Comparison of ENCODE assay signal across 1 cellular context in genomic region chr9:128254855-128255759, GRCh38.
TF ChIP-seq lines count a peak whose summit lies in the region.

No MANE protein-coding gene starts in this region.

TF ChIP-seq in GM12878, 131 proteins besides CTCF, POLR2A, EP300 and RAD21 (continued from another document and continues in another):
- TF ChIP-seq KLF5 (IDR thresholded peaks at IDR 0.05; ENCODE audit: partially characterized antibody) (no peak), ZNF24 (IDR thresholded peaks at IDR 0.05) (no peak), YBX1 (IDR thresholded peaks at IDR 0.05) (no peak), RFX5 (IDR thresholded peaks at IDR 0.05; ENCODE audit: low read depth, low read length) (no peak), BACH1 (IDR thresholded peaks at IDR 0.05; ENCODE audit: borderline replicate concordance) (0 out of 2 replicates have a peak, but pooled peaks have one; percentile 25), PAX5 (IDR thresholded peaks at IDR 0.05; ENCODE audit: borderline replicate concordance, low read depth, low read length) (no peak), NR2C1 (IDR thresholded peaks at IDR 0.05) (no peak), HSF1 (IDR thresholded peaks at IDR 0.05; ENCODE audit: low read depth, low read length) (no peak), SPI1 (IDR thresholded peaks at IDR 0.05; ENCODE audit: borderline replicate concordance, insufficient read depth, low read depth, low read length) (no peak), ZNF622 (IDR thresholded peaks at IDR 0.05) (no peak), ZSCAN29 (IDR thresholded peaks at IDR 0.05) (no peak), TBL1XR1 (IDR thresholded peaks at IDR 0.05; ENCODE audit: low read depth, low read length) (no peak), ZNF687 (IDR thresholded peaks at IDR 0.05) (no peak), SMAD5 (IDR thresholded peaks at IDR 0.05; ENCODE audit: low read depth) (no peak), LARP7 (IDR thresholded peaks at IDR 0.05) (peak; percentile 55; the same call in 1 of the 2 replicates), JUND (IDR thresholded peaks at IDR 0.05; ENCODE audit: low read depth, low read length) (no peak), ZNF592 (IDR thresholded peaks at IDR 0.05) (no peak), NR2C2 (IDR thresholded peaks at IDR 0.05; ENCODE audit: borderline replicate concordance, control insufficient read depth, insufficient read length, low read depth) (no peak), MYB (IDR thresholded peaks at IDR 0.05; ENCODE audit: borderline replicate concordance, low read depth, low read length) (no peak), REST (IDR thresholded peaks at IDR 0.05; ENCODE audit: low read depth, low read length) (no peak), RELA (IDR thresholded peaks at IDR 0.05; ENCODE audit: borderline replicate concordance, partially characterized antibody) (peak; percentile 9), FOS (IDR thresholded peaks at IDR 0.05; ENCODE audit: borderline replicate concordance, extremely low read depth, insufficient read length) (no peak), GATAD2B (conservative IDR thresholded peaks at IDR 0.05; ENCODE audit: low read depth) (0 out of 2 replicates have a peak, but pooled peaks have one; percentile 55), CHD1 (IDR thresholded peaks at IDR 0.05; ENCODE audit: low read depth, low read length) (no peak), SMARCA5 (IDR thresholded peaks at IDR 0.05) (0 out of 2 replicates have a peak, but pooled peaks have one; percentile 40), FOXM1 (IDR thresholded peaks at IDR 0.05; ENCODE audit: low read depth, low read length) (no peak), HDGF (IDR thresholded peaks at IDR 0.05) (no peak), EED (IDR thresholded peaks at IDR 0.05; ENCODE audit: low read depth) (0 out of 2 replicates have a peak, but pooled peaks have one; percentile 61), MXI1 (IDR thresholded peaks at IDR 0.05; ENCODE audit: low read depth, low read length) (no peak), MTA3 (IDR thresholded peaks at IDR 0.05; ENCODE audit: borderline replicate concordance, low read length) (no peak), CEBPB (IDR thresholded peaks at IDR 0.05; ENCODE audit: borderline replicate concordance in 1 of 2, low read depth in 2 of 2, low read length in 2 of 2) (no peak), IRF4 (IDR thresholded peaks at IDR 0.05; ENCODE audit: low read depth, low read length) (no peak), RELB (IDR thresholded peaks at IDR 0.05; ENCODE audit: low read depth) (peak; percentile 32; the same call in 1 of the 2 replicates), PKNOX1 (IDR thresholded peaks at IDR 0.05) (no peak), ESRRA (IDR thresholded peaks at IDR 0.05; ENCODE audit: low read length) (no peak), E2F4 (IDR thresholded peaks at IDR 0.05; ENCODE audit: low read depth, low read length) (no peak), ATF7 (IDR thresholded peaks at IDR 0.05; ENCODE audit: low read depth) (no peak), RAD51 (IDR thresholded peaks at IDR 0.05) (no peak), DPF2 (IDR thresholded peaks at IDR 0.05) (0 out of 2 replicates have a peak, but pooled peaks have one; percentile 42), NFIC (IDR thresholded peaks at IDR 0.05; ENCODE audit: low read depth, low read length) (no peak), NRF1 (conservative IDR thresholded peaks at IDR 0.05; ENCODE audit: low read depth, low read length) (no peak), ASH2L (IDR thresholded peaks at IDR 0.05; ENCODE audit: borderline replicate concordance, low read depth) (no peak), BRCA1 (IDR thresholded peaks at IDR 0.05; ENCODE audit: low read depth, low read length) (no peak), ZBTB11 (CRISPR knock-in tag; IDR thresholded peaks at IDR 0.05) (no peak)
